23 cellular contexts compared by ENCODE assay signal in genomic region chr2:234666911-234667310, GRCh38.
"Had no signal": no experiment of that assay in that cellular context is flagged by ENCODE, and none has a peak within 500 bp of the region (broad histone marks: within the 10 kb centered on the region; RNA-seq: fewer than 3 reads in every experiment).

No MANE protein-coding gene starts in this region.

- ATAC-seq: gastrocnemius medialis, heart right ventricle, left cardiac atrium, left lung, left ventricle myocardium superior, lower lobe of right lung had no signal

- FAIRE-seq: colon, endothelial cell of umbilical vein, islet of Langerhans, keratinocyte had no signal

- H3K27ac ChIP-seq: coronary artery, dorsolateral prefrontal cortex, esophagus squamous epithelium, gastrocnemius medialis, heart right ventricle, left lung, lower lobe of right lung had no signal

- H3K4me3 ChIP-seq: coronary artery, dorsolateral prefrontal cortex, esophagus squamous epithelium, gastrocnemius medialis, heart right ventricle, left lung, lower lobe of right lung had no signal

- DNase-seq: dermis blood vessel endothelial cell; dorsolateral prefrontal cortex; effector CD4-positive, alpha-beta T cell; effector memory CD4-positive, alpha-beta T cell; esophagus squamous epithelium; foreskin fibroblast; foreskin melanocyte; gastrocnemius medialis; glutamatergic neuron; head of caudate nucleus; heart right ventricle; hippocampal formation; left cardiac atrium; left lung; left ventricle myocardium superior; lower lobe of right lung; mesenchymal stem cell; midbrain had no signal

- H3K4me1 ChIP-seq: esophagus squamous epithelium, gastrocnemius medialis, left lung, lower lobe of right lung had no signal

- H3K36me3 ChIP-seq: esophagus squamous epithelium, gastrocnemius medialis, heart right ventricle, left lung, lower lobe of right lung had no signal

- H3K9me3 ChIP-seq: esophagus squamous epithelium, gastrocnemius medialis, lower lobe of right lung had no signal

- H3K27me3 ChIP-seq: gastrocnemius medialis, heart right ventricle, left lung had no signal
